ENCODE assay signal across 26 cellular contexts in genomic region chr21:46386726-46387073, GRCh38.
DNase-seq lines count a peak whose midpoint lies in the region; ATAC-seq and TF ChIP-seq lines count a peak whose summit lies in the region.
"Had no signal": no experiment of that assay in that cellular context is flagged by ENCODE, and none has a peak within 500 bp of the region (broad histone marks: within the 10 kb centered on the region; RNA-seq: fewer than 3 reads in every experiment).

No MANE protein-coding gene starts in this region.

- peaks cover 30% of the 10 kb centered on the region for H3K4me1 ChIP-seq in psoas muscle
- H3K4me1 ChIP-seq: A549 had no signal

- ATAC-seq in psoas muscle: peak; percentile 44 to 73 (median 48)
- ATAC-seq: A549, GM12878, GM23338, HCT116, Panc1 had no signal

- H3K9me3 Mint-ChIP-seq in mesothelial cell of epicardium: peaks cover 29% of the 10 kb centered on the region
- H3K9me3 Mint-ChIP-seq: CD4-positive, alpha-beta T cell had no signal

- H3K27me3 ChIP-seq in H7 (ENCODE audit: control insufficient read depth, insufficient read depth, low read length) (no peaks in the 10 kb centered on the region), WERI-Rb-1 (ENCODE audit: insufficient read depth, low read depth, severe bottlenecking) (no peaks in the 10 kb centered on the region), psoas muscle (ENCODE audit: insufficient read depth in 3 of 3, low read length in 2 of 3) (no peaks in the 10 kb centered on the region)
- H3K27me3 ChIP-seq: BLaER1 treated with 17β-estradiol and CSF1 and Interleukin-3, amounts not matched to agents 10 nM and 100 nM had no signal

- H3K9me3 ChIP-seq in WERI-Rb-1 (ENCODE audit: severe bottlenecking) (no peaks in the 10 kb centered on the region), psoas muscle (no peaks in the 10 kb centered on the region)
- H3K9me3 ChIP-seq: A549, SK-N-SH had no signal

- H3K36me3 Mint-ChIP-seq in mesothelial cell of epicardium: peaks cover 45% of the 10 kb centered on the region

- H3K4me3 ChIP-seq in H7 (ENCODE audit: insufficient read depth, low read depth, low read length) (no peak overlapping the region), WERI-Rb-1 (ENCODE audit: low read depth, low read length) (no peak overlapping the region), psoas muscle (no peak overlapping the region)
- H3K4me3 ChIP-seq: A549; BLaER1 treated with 17β-estradiol and CSF1 and Interleukin-3, amounts not matched to agents 10 nM and 100 nM; GM12878; GM23338 had no signal

- H3K27me3 Mint-ChIP-seq in mesothelial cell of epicardium (ENCODE audit: low read depth): no peaks in the 10 kb centered on the region
- H3K27me3 Mint-ChIP-seq: CD4-positive, alpha-beta T cell had no signal

- intact Hi-C loops in psoas muscle (cut with DNase I): no loop called here

- DNase-seq in H7 (peak; percentile 41), WERI-Rb-1 (no peak), mesothelial cell of epicardium (ENCODE audit: low spot score in 2 of 2, unreplicated experiment in 2 of 2) (no peak), psoas muscle (peak; percentile 32 to 77), DMS79 treated with DMSO at 0.1 percent for 48 hours (lab: John Stamatoyannopoulos, UW) (no peak), NCI-H128 (lab: John Stamatoyannopoulos, UW; ENCODE audit: unreplicated experiment) (no peak), GM03348 (ENCODE audit: low spot score) (no peak), middle frontal gyrus (ENCODE audit: extremely low spot score, low spot score) (no peak)
- DNase-seq: AML-193; CD4-positive, alpha-beta T cell; DMS53; NCI-H1048; NCI-H1417 treated with DMSO at 0.1 percent for 48 hours; NCI-H1694 treated with DMSO at 0.1 percent for 48 hours; NCI-H2081; NCI-H2171; NCI-H226; NCI-H510A; NCI-H69 had no signal

- no peak overlapping the region for H3K4me3 Mint-ChIP-seq in mesothelial cell of epicardium
- H3K4me3 Mint-ChIP-seq: CD4-positive, alpha-beta T cell; GM23338 had no signal

- H3K27ac ChIP-seq in WERI-Rb-1: peak overlapping the region; percentile 61
- peak overlapping the region; percentile 79 for H3K27ac ChIP-seq in psoas muscle
- H3K27ac ChIP-seq: A549; BLaER1 treated with 17β-estradiol and CSF1 and Interleukin-3, amounts not matched to agents 10 nM and 100 nM had no signal

- WGBS in psoas muscle, 3 donors: 38 to 52% (median 50%) methylated on average over 13 of the region's 13 CpGs

- peaks cover 3% of the 10 kb centered on the region for H3K4me1 Mint-ChIP-seq in mesothelial cell of epicardium

- TF ChIP-seq CTCF in WERI-Rb-1 (IDR thresholded peaks at IDR 0.05; ENCODE audit: low read depth, low read length) (no peak), mesothelial cell of epicardium (IDR thresholded peaks at IDR 0.05; ENCODE audit: unreplicated experiment) (no peak), psoas muscle (IDR thresholded peaks at IDR 0.05) (no peak)

- peak overlapping the region; percentile 21 for H3K27ac Mint-ChIP-seq in mesothelial cell of epicardium
- H3K27ac Mint-ChIP-seq: CD4-positive, alpha-beta T cell; GM23338 had no signal

- H3K36me3 ChIP-seq in H7 (replicated peaks; ENCODE audit: control insufficient read depth, insufficient read depth, low read length): peaks cover 7% of the 10 kb centered on the region
- peaks cover 73% of the 10 kb centered on the region for H3K36me3 ChIP-seq in WERI-Rb-1
- peaks cover 5 to 83% of the 10 kb centered on the region in 2 donors for H3K36me3 ChIP-seq in psoas muscle (ENCODE audit: insufficient read depth in 1 of 2, low read depth in 1 of 2)

Comparison
In these comparisons a context has a peak if more than half of its experiments do, and no peak if none do; other contexts are left out.
1. DNase-seq: peak in H7 (single experiment) and psoas muscle (2 of 2); none in WERI-Rb-1 (single experiment), mesothelial cell of epicardium (0 of 2), DMS79 treated with DMSO at 0.1 percent for 48 hours (single experiment), NCI-H128 (single experiment), GM03348 (single experiment) and middle frontal gyrus (single experiment).